ENCODE assay signal across 23 cellular contexts in genomic region chr7:128274246-128274889, GRCh38. TPM values are rescaled to one million over a fixed set of nuclear protein-coding genes. Genes with fewer than 3 reads are reported as not detected.
"Had no signal": no experiment of that assay in that cellular context is flagged by ENCODE, and none has a peak within 500 bp of the region (broad histone marks: within the 10 kb centered on the region; RNA-seq: fewer than 3 reads in every experiment).

No MANE protein-coding gene starts in this region.

- H3K4me2 ChIP-seq: hepatocyte, smooth muscle cell had no signal

- H2AFZ ChIP-seq: hepatocyte had no signal

- H3K27me3 ChIP-seq: dorsolateral prefrontal cortex, hepatocyte had no signal

- H3K27ac ChIP-seq: dorsolateral prefrontal cortex, hepatocyte, tibial nerve had no signal

- DNase-seq: cortex of kidney; dorsolateral prefrontal cortex; effector CD8-positive, alpha-beta T cell; foreskin melanocyte; head of caudate nucleus; kidney; left cardiac atrium; left ventricle myocardium superior; mesenchymal stem cell; naive B cell; right cardiac atrium; stimulated activated CD4-positive, alpha-beta T cell treated with anti-CD3 and anti-CD28 coated beads, Interleukin-4, amount 100 ng/mL, for 1 hour; stimulated activated CD8-positive, alpha-beta memory T cell treated with anti-CD3 and anti-CD28 coated beads, Interleukin-4, amount 100 ng/mL, for 48 hours had no signal

- ATAC-seq: left cardiac atrium; left ventricle myocardium superior; right cardiac atrium; stimulated activated effector memory CD8-positive, alpha-beta T cell treated with anti-CD3 and anti-CD28 coated beads, Interleukin-12 subunit alpha, Interleukin-12 subunit beta, amount 100 ng/mL, for 72 hours had no signal

- H3K4me3 ChIP-seq: dorsolateral prefrontal cortex, hepatocyte, lung, smooth muscle cell, tibial nerve had no signal

RNA-seq across cellular contexts. Expression of gene LEP, which starts 33.3 kb away (rescaled TPM):
- total RNA-seq: chondrocyte, hepatocyte, kidney, osteocyte, progenitor cell of endocrine pancreas, smooth muscle cell, temporal lobe, urinary bladder had no signal
- polyA plus RNA-seq: hepatocyte, smooth muscle cell had no signal
